ENCODE assay signal across 18 cellular contexts in genomic region chr1:228944991-228945390, GRCh38.
DNase-seq lines count a peak whose midpoint lies in the region; ATAC-seq, FAIRE-seq and TF ChIP-seq lines count a peak whose summit lies in the region.
"Had no signal": no experiment of that assay in that cellular context is flagged by ENCODE, and none has a peak within 500 bp of the region (broad histone marks: within the 10 kb centered on the region; RNA-seq: fewer than 3 reads in every experiment).

No MANE protein-coding gene starts in this region.

- H2AFZ ChIP-seq in HepG2 (ENCODE audit: low read length), result no peak overlapping the region

- H3K9me3 ChIP-seq in A549 (no peaks in the 10 kb centered on the region), HepG2 (ENCODE audit: low read length) (no peaks in the 10 kb centered on the region)
- H3K9me3 ChIP-seq: spleen had no signal

- H3K79me2 ChIP-seq in HepG2 (ENCODE audit: insufficient read depth, low read length), result no peaks in the 10 kb centered on the region

- TF ChIP-seq CTCF in A549 (IDR thresholded peaks at IDR 0.05) (no peak), HepG2 (CRISPR knock-in tag; IDR thresholded peaks at IDR 0.05) (no peak)

- in situ Hi-C loops in HepG2 (cut with HindIII; ENCODE audit: extremely low pct_ligation_motif_present, low pct_unique_long_range_greater_than_20kb), result no loop called here

- TF ChIP-seq POLR2A in A549 (IDR thresholded peaks at IDR 0.05; ENCODE audit: low read length) (no peak), HepG2 (IDR thresholded peaks at IDR 0.05; ENCODE audit: insufficient read depth in 1 of 2, low read depth in 2 of 2, low read length in 2 of 2) (no peak)

- TF ChIP-seq RAD21 in A549 (conservative IDR thresholded peaks at IDR 0.05 in 1 of 2, IDR thresholded peaks at IDR 0.05 in 1 of 2), result no peak
- no peak for TF ChIP-seq RAD21 in HepG2 (CRISPR knock-in tag; IDR thresholded peaks at IDR 0.05)

- BruUV-seq in HepG2 (replicated peaks; lab: Mats Ljungman, UMichigan), result no TSS peak

- H3K27ac ChIP-seq in A549 (peak overlapping the region in 1 of 2 experiments; percentile 43; a peak in 1 of 6 replicates), HepG2 (ENCODE audit: extremely low read length, insufficient read depth, low read length) (no peak overlapping the region)
- H3K27ac ChIP-seq: spleen had no signal

- CTCF ChIA-PET in A549 (lab: Yijun Ruan, JAX), result no interaction called here
- CTCF ChIA-PET in HepG2 (lab: Yijun Ruan, JAX; ENCODE audit: low intra/inter-chr PET ratio, low total read pairs), result no interaction called here

- FAIRE-seq in A549 (lab: Jason Lieb, UNC), result no peak
- no peak for FAIRE-seq in HepG2 (lab: Jason Lieb, UNC)
- FAIRE-seq: TTC549 had no signal

- no peak overlapping the region for H3K9ac ChIP-seq in HepG2 (ENCODE audit: insufficient read depth, low read depth, low read length)

- DNase-seq in A549 (ENCODE audit: low read depth in 1 of 2, low spot score in 1 of 2), result no peak
- DNase-seq in ELR (ENCODE audit: low read depth), result peak; percentile 12
- DNase-seq in amniotic epithelial cell (ENCODE audit: low read depth), result peak; percentile 41
- peak; percentile 72 for DNase-seq in HepG2 (ENCODE audit: low spot score)
- no peak for DNase-seq in pons (ENCODE audit: low spot score)
- no peak for DNase-seq in AG08396 (ENCODE audit: low spot score)
- DNase-seq in activated naive CD4-positive, alpha-beta T cell treated with anti-CD3 and anti-CD28 coated beads, Interleukin-2, amount 50 U/mL, for 16 hours, result no peak
- DNase-seq: AML-193; erythroblast; hypothalamus; Kasumi-1; NCI-H1694; NCI-H345; SHP77 treated with DMSO at 0.1 percent for 48 hours; spleen; stimulated activated naive CD4-positive, alpha-beta T cell treated with Interleukin-2 at 50 U/mL for 16 hours had no signal

- no peaks in the 10 kb centered on the region for H4K20me1 ChIP-seq in HepG2 (ENCODE audit: insufficient read depth, low read length)

- TF ChIP-seq EP300 in A549 (IDR thresholded peaks at IDR 0.05) (no peak), HepG2 (IDR thresholded peaks at IDR 0.05; ENCODE audit: low read depth in 2 of 2, low read length in 2 of 2) (peak in 1 of 2 experiments; percentile 20; a peak in 1 of 4 replicates), HepG2 (CRISPR knock-in tag; IDR thresholded peaks at IDR 0.05; ENCODE audit: borderline replicate concordance) (no peak)

- H3K4me1 ChIP-seq in A549, result peaks cover 19% of the 10 kb centered on the region
- H3K4me1 ChIP-seq in HepG2 (ENCODE audit: insufficient read depth, low read length), result peaks cover 43% of the 10 kb centered on the region

- H3K4me2 ChIP-seq in A549 (peak overlapping the region; percentile 26; the same call in 2 of the 3 replicates), HepG2 (ENCODE audit: low read depth, low read length) (no peak overlapping the region)

- POLR2A ChIA-PET in A549 (lab: Yijun Ruan, JAX), result no interaction called here
- POLR2A ChIA-PET in HepG2 (lab: Yijun Ruan, JAX), result no interaction called here

- ATAC-seq in A549 (no peak), HepG2 (peak; percentile 54), GM21447 (IDR thresholded peaks at IDR 0.05; ENCODE audit: unreplicated experiment) (no peak)

- intact Hi-C loops in HepG2 (cut with micrococcal nuclease; ENCODE audit: unreplicated experiment), result no loop called here

- no peaks in the 10 kb centered on the region for H3K36me3 ChIP-seq in HepG2 (replicated peaks in 1 of 2; ENCODE audit: control insufficient read depth in 1 of 2, insufficient read depth in 2 of 2, low read length in 2 of 2)
- H3K36me3 ChIP-seq: spleen had no signal

- no peaks in the 10 kb centered on the region for H3K27me3 ChIP-seq in HepG2 (ENCODE audit: control insufficient read depth in 1 of 2, insufficient read depth in 2 of 2, low read length in 2 of 2)
- H3K27me3 ChIP-seq: spleen had no signal

- H3K4me3 ChIP-seq in A549 (no peak overlapping the region), HepG2 (replicated peaks in 1 of 3; ENCODE audit: insufficient read depth in 1 of 3, low read depth in 2 of 3, low read length in 3 of 3) (no peak overlapping the region)
- H3K4me3 ChIP-seq: spleen had no signal

- WGBS in A549 (ENCODE audit: missing lambda C conversion rate), result 64% methylated on average over 5 of the region's 5 CpGs
- WGBS in HepG2 (ENCODE audit: low lambda C conversion rate), result 43% methylated on average over 5 of the region's 5 CpGs

TF ChIP-seq in A549, 52 proteins besides CTCF, POLR2A, EP300 and RAD21 (continues in another document):
- TF ChIP-seq HEYL (CRISPR knock-in tag; IDR thresholded peaks at IDR 0.05) (no peak), GATA3 (IDR thresholded peaks at IDR 0.05; ENCODE audit: borderline replicate concordance) (no peak), SMC3 (IDR thresholded peaks at IDR 0.05) (no peak), CBX2 (IDR thresholded peaks at IDR 0.05; ENCODE audit: borderline replicate concordance, low read depth) (no peak), ZSCAN20 (CRISPR knock-in tag; IDR thresholded peaks at IDR 0.05) (no peak), ZFP36 (IDR thresholded peaks at IDR 0.05; ENCODE audit: borderline replicate concordance, partially characterized antibody) (no peak), ATOH8 (CRISPR knock-in tag; IDR thresholded peaks at IDR 0.05; ENCODE audit: low read depth) (no peak), JUN (IDR thresholded peaks at IDR 0.05) (no peak), HOXA7 (CRISPR knock-in tag; IDR thresholded peaks at IDR 0.05) (no peak)
- TF ChIP-seq, protein P1, sequence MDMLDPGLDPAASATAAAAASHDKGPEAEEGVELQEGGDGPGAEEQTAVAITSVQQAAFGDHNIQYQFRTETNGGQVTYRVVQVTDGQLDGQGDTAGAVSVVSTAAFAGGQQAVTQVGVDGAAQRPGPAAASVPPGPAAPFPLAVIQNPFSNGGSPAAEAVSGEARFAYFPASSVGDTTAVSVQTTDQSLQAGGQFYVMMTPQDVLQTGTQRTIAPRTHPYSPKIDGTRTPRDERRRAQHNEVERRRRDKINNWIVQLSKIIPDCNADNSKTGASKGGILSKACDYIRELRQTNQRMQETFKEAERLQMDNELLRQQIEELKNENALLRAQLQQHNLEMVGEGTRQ (IDR thresholded peaks at IDR 0.05), result no peak
- TF ChIP-seq, protein P2, sequence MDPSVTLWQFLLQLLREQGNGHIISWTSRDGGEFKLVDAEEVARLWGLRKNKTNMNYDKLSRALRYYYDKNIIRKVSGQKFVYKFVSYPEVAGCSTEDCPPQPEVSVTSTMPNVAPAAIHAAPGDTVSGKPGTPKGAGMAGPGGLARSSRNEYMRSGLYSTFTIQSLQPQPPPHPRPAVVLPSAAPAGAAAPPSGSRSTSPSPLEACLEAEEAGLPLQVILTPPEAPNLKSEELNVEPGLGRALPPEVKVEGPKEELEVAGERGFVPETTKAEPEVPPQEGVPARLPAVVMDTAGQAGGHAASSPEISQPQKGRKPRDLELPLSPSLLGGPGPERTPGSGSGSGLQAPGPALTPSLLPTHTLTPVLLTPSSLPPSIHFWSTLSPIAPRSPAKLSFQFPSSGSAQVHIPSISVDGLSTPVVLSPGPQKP (IDR thresholded peaks at IDR 0.05; ENCODE audit: low read depth, low read length), result no peak

TF ChIP-seq in HepG2, 621 proteins besides CTCF, POLR2A, EP300 and RAD21 (continues in another document):
- TF ChIP-seq IRF2 (CRISPR knock-in tag; IDR thresholded peaks at IDR 0.05) (no peak), SP5 (CRISPR knock-in tag; IDR thresholded peaks at IDR 0.05; ENCODE audit: borderline replicate concordance, low read depth) (no peak), PCBP2 (optimal IDR thresholded peaks at IDR 0.05; ENCODE audit: low read depth, low read length, poor library complexity, severe bottlenecking) (no peak), HMG20A (CRISPR knock-in tag; IDR thresholded peaks at IDR 0.05; ENCODE audit: borderline replicate concordance) (peak; percentile 41; the same call in 1 of the 2 replicates), SOX5 (CRISPR knock-in tag; IDR thresholded peaks at IDR 0.05; ENCODE audit: borderline replicate concordance) (peak; percentile 40; the same call in 1 of the 2 replicates), NONO (IDR thresholded peaks at IDR 0.05) (no peak), NONO (CRISPR knock-in tag; conservative IDR thresholded peaks at IDR 0.05) (no peak), RXRA (CRISPR knock-in tag; IDR thresholded peaks at IDR 0.05) (peak; percentile 38; the same call in 1 of the 2 replicates), RARA (CRISPR knock-in tag; IDR thresholded peaks at IDR 0.05) (peak; percentile 96), ATAD3A (CRISPR knock-in tag; IDR thresholded peaks at IDR 0.05) (no peak), KAT8 (CRISPR knock-in tag; IDR thresholded peaks at IDR 0.05) (0 out of 2 replicates have a peak, but pooled peaks have one; percentile 10), GPBP1L1 (CRISPR knock-in tag; IDR thresholded peaks at IDR 0.05) (no peak)
- TF ChIP-seq, protein P3, sequence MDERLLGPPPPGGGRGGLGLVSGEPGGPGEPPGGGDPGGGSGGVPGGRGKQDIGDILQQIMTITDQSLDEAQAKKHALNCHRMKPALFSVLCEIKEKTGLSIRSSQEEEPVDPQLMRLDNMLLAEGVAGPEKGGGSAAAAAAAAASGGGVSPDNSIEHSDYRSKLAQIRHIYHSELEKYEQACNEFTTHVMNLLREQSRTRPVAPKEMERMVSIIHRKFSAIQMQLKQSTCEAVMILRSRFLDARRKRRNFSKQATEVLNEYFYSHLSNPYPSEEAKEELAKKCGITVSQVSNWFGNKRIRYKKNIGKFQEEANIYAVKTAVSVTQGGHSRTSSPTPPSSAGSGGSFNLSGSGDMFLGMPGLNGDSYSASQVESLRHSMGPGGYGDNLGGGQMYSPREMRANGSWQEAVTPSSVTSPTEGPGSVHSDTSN (CRISPR knock-in tag; IDR thresholded peaks at IDR 0.05), result no peak

Comparison
In these comparisons a context has a peak if more than half of its experiments do, and no peak if none do; other contexts are left out.
1. DNase-seq: peak in ELR (single experiment), amniotic epithelial cell (single experiment) and HepG2 (single experiment); none in A549 (0 of 2), pons (single experiment), AG08396 (single experiment) and activated naive CD4-positive, alpha-beta T cell treated with anti-CD3 and anti-CD28 coated beads, Interleukin-2, amount 50 U/mL, for 16 hours (single experiment).